ENCODE assay signal across 9 cellular contexts in the genomic region with DNA sequence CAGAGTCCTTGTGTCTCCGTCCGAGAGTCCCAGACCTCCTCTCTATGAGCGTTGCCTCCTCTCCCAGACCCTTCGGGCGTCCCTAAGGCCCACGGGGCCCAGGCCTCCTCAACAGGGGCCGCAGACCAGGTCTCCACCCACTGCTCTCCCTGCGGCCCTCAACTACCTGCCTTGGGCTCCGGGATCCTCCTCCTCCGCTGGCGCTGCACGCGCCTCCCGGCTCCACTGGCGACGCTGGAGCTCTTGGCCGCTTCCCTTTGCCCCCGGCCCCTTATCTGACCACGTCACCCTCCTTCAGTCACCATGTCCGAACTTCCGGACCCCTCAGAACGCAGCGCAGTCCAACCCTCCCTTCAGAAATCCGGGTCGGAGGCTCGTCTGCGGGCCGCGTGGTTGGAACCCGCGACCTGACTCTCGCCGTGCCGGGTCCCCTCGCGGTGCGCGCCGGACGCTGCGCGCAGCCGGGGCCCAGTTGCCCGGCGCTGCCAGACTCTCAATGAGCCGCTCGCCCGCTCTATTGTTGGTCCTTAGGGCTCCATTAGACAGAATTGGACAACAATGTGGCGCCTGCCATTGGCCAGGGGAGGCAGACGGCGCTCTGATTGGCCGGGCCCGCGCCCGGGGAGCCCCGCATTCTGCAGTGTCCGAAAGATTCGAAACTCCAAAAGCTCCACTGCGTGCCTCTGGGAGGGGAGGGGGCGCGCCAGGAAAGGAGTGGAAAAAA. TPM values are rescaled to one million over a fixed set of nuclear protein-coding genes. Genes with fewer than 3 reads are reported as not detected.
DNase-seq lines count a peak whose midpoint lies in the region; FAIRE-seq and TF ChIP-seq lines count a peak whose summit lies in the region.
"Had no signal": no experiment of that assay in that cellular context is flagged by ENCODE, and none has a peak within 500 bp of the region (broad histone marks: within the 10 kb centered on the region; RNA-seq: fewer than 3 reads in every experiment).

A gene (minus strand): TSS at position 498 of the 724 bp plus-strand sequence. CDS start 1,907 bp downstream, outside the sequence.

- 1% methylated on average over 61 of the region's 61 CpGs for WGBS in mesodermal cell (ENCODE audit: insufficient coverage in 2 of 2), 2 experiments

- H3K36me3 Mint-ChIP-seq in activated naive CD4-positive, alpha-beta T cell treated with anti-CD3 and anti-CD28 coated beads for 36 hours (ENCODE audit: low read depth), result no peaks in the 10 kb centered on the region

- no peak within 1 kb of the TSS for H3K9ac ChIP-seq in colonic mucosa (ENCODE audit: low read depth in 2 of 2, low read length in 2 of 2)

- H3K27me3 ChIP-seq in colonic mucosa, result peaks cover 96% of the 10 kb centered on the region

- H3K9me3 Mint-ChIP-seq in activated naive CD4-positive, alpha-beta T cell treated with anti-CD3 and anti-CD28 coated beads for 36 hours, result no peaks in the 10 kb centered on the region

- FAIRE-seq in HTR-8/SVneo (lab: Jason Lieb, UNC), result no peak

- no peak within 1 kb of the TSS for H3K27ac ChIP-seq in colonic mucosa
- no peak within 1 kb of the TSS for H3K27ac ChIP-seq in mesodermal cell (ENCODE audit: low read depth, low read length, severe bottlenecking)

- peaks cover 77% of the 10 kb centered on the region for H3K27me3 Mint-ChIP-seq in activated naive CD4-positive, alpha-beta T cell treated with anti-CD3 and anti-CD28 coated beads for 36 hours (ENCODE audit: low read depth)

- CTCF ChIA-PET in activated naive CD4-positive, alpha-beta T cell treated with anti-CD3 and anti-CD28 coated beads for 36 hours (lab: Charles Lee), result interaction anchor here (0.5 kb wide), 1 partner anchor 542 kb away, joined by 3 read pairs; no protein-coding TSS in a partner anchor

- H3K4me3 Mint-ChIP-seq in activated naive CD4-positive, alpha-beta T cell treated with anti-CD3 and anti-CD28 coated beads for 36 hours, result peak within 1 kb of the TSS; percentile 80

- peaks cover 58% of the 10 kb centered on the region for H3K4me1 Mint-ChIP-seq in activated naive CD4-positive, alpha-beta T cell treated with anti-CD3 and anti-CD28 coated beads for 36 hours (ENCODE audit: low read depth)

- H3K36me3 ChIP-seq in colonic mucosa (no peaks in the 10 kb centered on the region), mesodermal cell (ENCODE audit: control insufficient read depth, insufficient read depth, low read length) (no peaks in the 10 kb centered on the region)

- peak within 1 kb of the TSS; percentile 47 for H3K27ac Mint-ChIP-seq in activated naive CD4-positive, alpha-beta T cell treated with anti-CD3 and anti-CD28 coated beads for 36 hours

- TF ChIP-seq CTCF in colonic mucosa (IDR thresholded peaks at IDR 0.05), result no peak

- H3K4me1 ChIP-seq in colonic mucosa (peaks cover 8% of the 10 kb centered on the region), mesodermal cell (ENCODE audit: control insufficient read depth, insufficient read depth, low read length, poor library complexity, severe bottlenecking) (peaks cover 9% of the 10 kb centered on the region)

- intact Hi-C loops in activated naive CD4-positive, alpha-beta T cell treated with anti-CD3 and anti-CD28 coated beads for 36 hours (cut with micrococcal nuclease), result loop anchor here (5.0 kb wide), 1 partner anchor 544 kb away; no protein-coding TSS in a partner anchor
- intact Hi-C loops in colonic mucosa (cut with DNase I), result no loop called here

- H3K4me3 ChIP-seq in colonic mucosa (peak within 1 kb of the TSS; percentile 34), mesodermal cell (ENCODE audit: extremely low read depth, insufficient read depth, low read length, poor library complexity, severe bottlenecking) (peak within 1 kb of the TSS; percentile 31)

- H3K9me3 ChIP-seq in colonic mucosa (no peaks in the 10 kb centered on the region), mesodermal cell (ENCODE audit: control insufficient read depth, low read length) (no peaks in the 10 kb centered on the region)

- DNase-seq in activated naive CD4-positive, alpha-beta T cell treated with anti-CD3 and anti-CD28 coated beads for 36 hours, result no peak
- DNase-seq in activated naive CD4-positive, alpha-beta T cell treated with Interleukin-2 at 50 U/mL for 16 hours, result no peak
- DNase-seq in NCI-H2227 treated with DMSO at 0.1 percent for 48 hours (lab: John Stamatoyannopoulos, UW), result peak; percentile 51
- no peak for DNase-seq in colonic mucosa
- no peak for DNase-seq in HTR-8/SVneo (ENCODE audit: insufficient read length, low spot score)
- DNase-seq in stimulated activated CD8-positive, alpha-beta memory T cell treated with anti-CD3 and anti-CD28 coated beads, Interleukin-4, amount 100 ng/mL, for 48 hours, result no peak
- DNase-seq in NK-92 (lab: John Stamatoyannopoulos, UW; ENCODE audit: unreplicated experiment), result no peak
- DNase-seq: DND-41 had no signal

RNA-seq across cellular contexts. Expression of the gene that starts here (rescaled TPM):
- under 1 TPM in 1 of 2 experiments, not detected in 1; 0.07 TPM for total RNA-seq in activated naive CD4-positive, alpha-beta T cell treated with anti-CD3 and anti-CD28 coated beads for 36 hours
- not detected for total RNA-seq in colonic mucosa
- polyA plus RNA-seq in mesodermal cell (2013, experiment 1 of 2), result 0.37 TPM
- polyA plus RNA-seq in mesodermal cell (2013, experiment 2 of 2), result 0.35 TPM
